Comparison of ENCODE assay signal across 14 cellular contexts in the genomic region with DNA sequence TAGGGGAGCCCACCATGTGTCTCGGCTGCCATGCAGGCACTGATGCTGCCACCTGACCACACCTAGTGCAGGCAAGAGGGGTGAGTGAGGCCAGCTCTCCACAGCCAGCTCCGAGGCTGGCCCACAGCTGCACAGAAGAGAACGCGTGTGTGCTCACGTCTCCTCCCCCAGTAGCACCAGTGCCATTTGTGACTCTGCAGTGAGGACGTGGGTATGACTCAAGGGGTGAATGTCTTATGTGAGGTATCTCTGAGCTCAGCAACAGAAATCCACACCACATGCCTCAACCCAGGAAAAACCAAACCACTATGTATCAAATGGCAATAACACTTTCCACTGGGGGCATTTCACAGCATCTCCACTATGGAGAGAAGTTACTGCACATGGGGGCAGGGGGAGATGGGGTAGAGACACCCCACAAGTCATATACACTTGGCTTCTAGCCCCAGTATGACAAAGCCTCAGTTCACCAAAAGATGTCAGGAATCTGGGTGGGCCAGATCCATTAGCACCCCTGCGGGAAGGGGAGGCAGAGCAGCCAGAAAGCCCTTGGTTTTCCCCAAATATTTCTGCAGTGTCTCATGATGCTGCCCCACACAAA.
DNase-seq lines count a peak whose midpoint lies in the region; ATAC-seq, FAIRE-seq and TF ChIP-seq lines count a peak whose summit lies in the region.
"Had no signal": no experiment of that assay in that cellular context is flagged by ENCODE, and none has a peak within 500 bp of the region (broad histone marks: within the 10 kb centered on the region; RNA-seq: fewer than 3 reads in every experiment).

No MANE protein-coding gene starts in this region.

- H3K27me3 ChIP-seq in AG04450 (ENCODE audit: control insufficient read depth, insufficient read depth, low read length) (no peaks in the 10 kb centered on the region), GM23338 (ENCODE audit: insufficient read depth) (no peaks in the 10 kb centered on the region), astrocyte (ENCODE audit: insufficient read depth, low read length) (no peaks in the 10 kb centered on the region), hepatocyte (no peaks in the 10 kb centered on the region)
- H3K27me3 ChIP-seq: tibial nerve had no signal

- H3K4me3 Mint-ChIP-seq in GM23338 (no peak overlapping the region), astrocyte (ENCODE audit: unreplicated experiment) (peak overlapping the region; percentile 11)
- H3K4me3 Mint-ChIP-seq: activated naive CD4-positive, alpha-beta T cell treated with anti-CD3 and anti-CD28 coated beads, Interleukin-2, amount 50 U/mL, for 24 hours; memory B cell; T-helper 1 cell treated with Interleukin-12 subunit alpha and Interleukin-12 subunit beta and Interleukin-4 antibody, amounts not matched to agents 30 μg/mL and 1 μg/mL, for 36 hours had no signal

- CTCF ChIA-PET in AG04450 (lab: Charles Lee): interaction anchor here (0.6 to 1.4 kb wide), 2 partner anchors 205 to 409 kb away, joined by 4 read pairs; no protein-coding TSS in a partner anchor

- H3K36me3 ChIP-seq in GM23338 (ENCODE audit: insufficient read depth) (peaks cover 39% of the 10 kb centered on the region), astrocyte (ENCODE audit: insufficient read depth, low read length) (no peaks in the 10 kb centered on the region), hepatocyte (replicated peaks; ENCODE audit: insufficient read depth, low read depth) (no peaks in the 10 kb centered on the region)

- H3K27ac ChIP-seq in AG04450 (ENCODE audit: low read depth, low read length): peak overlapping the region; percentile 97
- peak overlapping the region; percentile 59; the same call in 1 of the 2 replicates for H3K27ac ChIP-seq in GM23338 (ENCODE audit: low read depth)
- H3K27ac ChIP-seq in astrocyte (ENCODE audit: low read depth, low read length): peak overlapping the region; percentile 85
- H3K27ac ChIP-seq in hepatocyte: no peak overlapping the region
- H3K27ac ChIP-seq: tibial nerve had no signal

- TF ChIP-seq CTCF in AG04450 (IDR thresholded peaks at IDR 0.05; ENCODE audit: low read depth, low read length): 0 out of 2 replicates have a peak, but pooled peaks have one; percentile 25
- TF ChIP-seq CTCF in GM23338 (conservative IDR thresholded peaks at IDR 0.05; ENCODE audit: low read depth in 2 of 2): no peak
- no peak for TF ChIP-seq CTCF in astrocyte (IDR thresholded peaks at IDR 0.05; ENCODE audit: insufficient read depth, low read depth, low read length)
- TF ChIP-seq CTCF in hepatocyte (IDR thresholded peaks at IDR 0.05; ENCODE audit: poor library complexity): no peak

- no peak overlapping the region for H3K4me2 ChIP-seq in GM23338
- peak overlapping the region; percentile 68 for H3K4me2 ChIP-seq in astrocyte (ENCODE audit: low read length)
- H3K4me2 ChIP-seq in hepatocyte: no peak overlapping the region

- H3K9me2 ChIP-seq in GM23338 (ENCODE audit: insufficient read depth) (no peaks in the 10 kb centered on the region), hepatocyte (replicated peaks; ENCODE audit: insufficient read depth) (no peaks in the 10 kb centered on the region)

- H3K79me2 ChIP-seq in GM23338 (replicated peaks; ENCODE audit: insufficient read depth) (peaks cover 38% of the 10 kb centered on the region), astrocyte (ENCODE audit: insufficient read depth, low read length) (peaks cover 4% of the 10 kb centered on the region), hepatocyte (no peaks in the 10 kb centered on the region)

- H3K4me3 ChIP-seq in AG04450 (ENCODE audit: low read depth, low read length) (no peak overlapping the region), GM23338 (no peak overlapping the region), astrocyte (ENCODE audit: insufficient read depth, low read depth, low read length) (no peak overlapping the region), hepatocyte (no peak overlapping the region)
- H3K4me3 ChIP-seq: tibial nerve had no signal

- 0 out of 2 replicates have a peak, but pooled peaks cover 4% of the 10 kb centered on the region for H3F3A ChIP-seq in GM23338 (replicated peaks; ENCODE audit: low read depth)

- H3K4me1 Mint-ChIP-seq in GM23338 (peaks cover 70% of the 10 kb centered on the region), astrocyte (ENCODE audit: low read depth, unreplicated experiment) (peaks cover 52% of the 10 kb centered on the region)
- H3K4me1 Mint-ChIP-seq: memory B cell had no signal

- peak; percentile 92 for FAIRE-seq in astrocyte (lab: Jason Lieb, UNC)

- no peak for ATAC-seq in GM23338
- no peak for ATAC-seq in left lobe of liver
- ATAC-seq in GM21619 (IDR thresholded peaks at IDR 0.05; ENCODE audit: unreplicated experiment): no peak
- ATAC-seq in HG03045 (IDR thresholded peaks at IDR 0.05; ENCODE audit: unreplicated experiment): no peak

- H3K27me3 Mint-ChIP-seq in GM23338 (ENCODE audit: insufficient read depth, low read depth, poor library complexity) (peaks cover 5% of the 10 kb centered on the region), astrocyte (ENCODE audit: low read depth, unreplicated experiment) (no peaks in the 10 kb centered on the region)
- H3K27me3 Mint-ChIP-seq: activated naive CD4-positive, alpha-beta T cell treated with anti-CD3 and anti-CD28 coated beads, Interleukin-2, amount 50 U/mL, for 24 hours; memory B cell had no signal

- POLR2A ChIA-PET in AG04450 (lab: Yijun Ruan, JAX): no interaction called here

- peak overlapping the region; percentile 66 for H3K9ac ChIP-seq in astrocyte (ENCODE audit: low read length)

- H3K27ac Mint-ChIP-seq in GM23338 (no peak overlapping the region; the same call in 1 of the 2 replicates), astrocyte (ENCODE audit: unreplicated experiment) (peak overlapping the region; percentile 90)
- H3K27ac Mint-ChIP-seq: activated naive CD4-positive, alpha-beta T cell treated with anti-CD3 and anti-CD28 coated beads, Interleukin-2, amount 50 U/mL, for 24 hours; memory B cell; T-helper 1 cell treated with Interleukin-12 subunit alpha and Interleukin-12 subunit beta and Interleukin-4 antibody, amounts not matched to agents 30 μg/mL and 1 μg/mL, for 36 hours had no signal

- H3K9me3 ChIP-seq in AG04450 (ENCODE audit: control insufficient read depth, insufficient read depth, low read length): no peaks in the 10 kb centered on the region
- H3K9me3 ChIP-seq in astrocyte (ENCODE audit: insufficient read depth, low read depth, low read length): no peaks in the 10 kb centered on the region
- no peaks in the 10 kb centered on the region for H3K9me3 ChIP-seq in hepatocyte (ENCODE audit: low read depth)
- H3K9me3 ChIP-seq: tibial nerve had no signal

- H3K4me1 ChIP-seq in GM23338 (ENCODE audit: insufficient read depth) (peaks cover 12% of the 10 kb centered on the region), astrocyte (ENCODE audit: insufficient read depth, low read length) (peaks cover 39% of the 10 kb centered on the region), hepatocyte (ENCODE audit: insufficient read depth) (peaks cover 8% of the 10 kb centered on the region)

- peak; percentile 87 for DNase-seq in AG04450 (ENCODE audit: low read depth, low spot score)
- DNase-seq in GM23338 (ENCODE audit: low spot score): no peak
- peak; percentile 98 for DNase-seq in astrocyte (ENCODE audit: low read depth)
- DNase-seq in left lobe of liver (ENCODE audit: low spot score): peak; percentile 23
- DNase-seq in SKM-1 treated with dmso at 0.1 percent for 144 hours (lab: John Stamatoyannopoulos, UW; ENCODE audit: unreplicated experiment): no peak
- DNase-seq in hepatocyte (ENCODE audit: low spot score): no peak
- DNase-seq: DMS79, NCI-H524 treated with DMSO at 0.1 percent for 48 hours had no signal

- H4K20me1 ChIP-seq in GM23338 (replicated peaks; ENCODE audit: insufficient read depth): peaks cover 24% of the 10 kb centered on the region
- H4K20me1 ChIP-seq in astrocyte (ENCODE audit: insufficient read depth, low read length): no peaks in the 10 kb centered on the region
- no peaks in the 10 kb centered on the region for H4K20me1 ChIP-seq in hepatocyte (ENCODE audit: insufficient read depth, poor library complexity, severe bottlenecking)

- WGBS in hepatocyte (ENCODE audit: low lambda C conversion rate, missing lambda C conversion rate): 95% methylated on average over 7 of the region's 7 CpGs

- H3K9me3 Mint-ChIP-seq in GM23338 (no peaks in the 10 kb centered on the region), astrocyte (ENCODE audit: unreplicated experiment) (no peaks in the 10 kb centered on the region)
- H3K9me3 Mint-ChIP-seq: activated naive CD4-positive, alpha-beta T cell treated with anti-CD3 and anti-CD28 coated beads, Interleukin-2, amount 50 U/mL, for 24 hours; memory B cell; T-helper 1 cell treated with Interleukin-12 subunit alpha and Interleukin-12 subunit beta and Interleukin-4 antibody, amounts not matched to agents 30 μg/mL and 1 μg/mL, for 36 hours had no signal

- H3K36me3 Mint-ChIP-seq in GM23338 (ENCODE audit: low read depth) (peaks cover 96% of the 10 kb centered on the region), astrocyte (ENCODE audit: low read depth, unreplicated experiment) (peaks cover 28% of the 10 kb centered on the region)
- H3K36me3 Mint-ChIP-seq: memory B cell had no signal

- H2AFZ ChIP-seq in GM23338 (no peak overlapping the region), astrocyte (ENCODE audit: low read depth, low read length) (no peak overlapping the region), hepatocyte (no peak overlapping the region)

TF ChIP-seq in GM23338, 12 proteins besides CTCF, POLR2A, EP300 and RAD21 (continues in another document):
- no peak for TF ChIP-seq EZH2phosphoT487 (IDR thresholded peaks at IDR 0.05; ENCODE audit: unreplicated experiment)
- TF ChIP-seq POLR2AphosphoS5 (IDR thresholded peaks at IDR 0.05; ENCODE audit: low read depth): no peak
- no peak for TF ChIP-seq STAT1 (IDR thresholded peaks at IDR 0.05; ENCODE audit: unreplicated experiment)
- TF ChIP-seq EZH2 (IDR thresholded peaks at IDR 0.05; ENCODE audit: low read depth, unreplicated experiment): no peak
- TF ChIP-seq, protein P1, sequence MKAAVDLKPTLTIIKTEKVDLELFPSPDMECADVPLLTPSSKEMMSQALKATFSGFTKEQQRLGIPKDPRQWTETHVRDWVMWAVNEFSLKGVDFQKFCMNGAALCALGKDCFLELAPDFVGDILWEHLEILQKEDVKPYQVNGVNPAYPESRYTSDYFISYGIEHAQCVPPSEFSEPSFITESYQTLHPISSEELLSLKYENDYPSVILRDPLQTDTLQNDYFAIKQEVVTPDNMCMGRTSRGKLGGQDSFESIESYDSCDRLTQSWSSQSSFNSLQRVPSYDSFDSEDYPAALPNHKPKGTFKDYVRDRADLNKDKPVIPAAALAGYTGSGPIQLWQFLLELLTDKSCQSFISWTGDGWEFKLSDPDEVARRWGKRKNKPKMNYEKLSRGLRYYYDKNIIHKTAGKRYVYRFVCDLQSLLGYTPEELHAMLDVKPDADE (IDR thresholded peaks at IDR 0.05): no peak

Comparison
In these comparisons a context has a peak if more than half of its experiments do, and no peak if none do; other contexts are left out.
1. DNase-seq: peak in AG04450 (single experiment), astrocyte (single experiment) and left lobe of liver (single experiment); none in GM23338 (single experiment), SKM-1 treated with dmso at 0.1 percent for 144 hours (single experiment) and hepatocyte (single experiment).